8 cellular contexts compared by ENCODE assay signal in genomic region chr19:2291185-2291751, GRCh38. TPM values are rescaled to one million over a fixed set of nuclear protein-coding genes. Genes with fewer than 3 reads are reported as not detected.
DNase-seq lines count a peak whose midpoint lies in the region; ATAC-seq and TF ChIP-seq lines count a peak whose summit lies in the region.

No MANE protein-coding gene starts in this region.

- peaks cover 4 to 26% of the 10 kb centered on the region in 2 experiments; a peak in 1 of 4 replicates for H3K4me1 ChIP-seq in SK-N-SH (ENCODE audit: control insufficient read depth in 1 of 2, insufficient read depth in 2 of 2, low read depth in 1 of 2, low read length in 1 of 2)
- no peaks in the 10 kb centered on the region for H3K4me1 ChIP-seq in RWPE2 (ENCODE audit: insufficient read depth, poor library complexity, severe bottlenecking)
- no peaks in the 10 kb centered on the region; the same call in 1 of the 2 replicates for H3K4me1 ChIP-seq in iPS-20b (ENCODE audit: insufficient read depth, low read length)

- H3K4me3 ChIP-seq in SK-N-SH (ENCODE audit: low read depth in 2 of 2, low read length in 1 of 2) (peak overlapping the region in 1 of 2 experiments; percentile 12; a peak in 2 of 4 replicates), RWPE2 (ENCODE audit: severe bottlenecking) (no peak overlapping the region), iPS-20b (ENCODE audit: low read length) (peak overlapping the region; percentile 58)

- no peak overlapping the region for H3K9ac ChIP-seq in SK-N-SH
- no peak overlapping the region for H3K9ac ChIP-seq in iPS-20b (ENCODE audit: low read depth, low read length)

- H3K9me2 ChIP-seq in SK-N-SH, result no peaks in the 10 kb centered on the region

- ATAC-seq in SK-N-SH treated with all-trans-retinoic acid at 6 μM for 48 hours (no peak), RWPE2 (ENCODE audit: low read depth) (no peak), GM19455 (IDR thresholded peaks at IDR 0.05; ENCODE audit: unreplicated experiment) (no peak)
- no peak for ATAC-seq in stimulated activated naive B cell treated with anti-CD40 and anti-IgM and Interleukin-4, amounts not matched to agents 10 μg/mL and 1 μg/mL and 100 μg/mL, for 72 hours (replicated peaks)

- no peak for TF ChIP-seq EP300 in SK-N-SH (IDR thresholded peaks at IDR 0.05; ENCODE audit: borderline replicate concordance in 1 of 2, low read depth in 1 of 2, low read length in 1 of 2)

- H3K79me2 ChIP-seq in SK-N-SH (ENCODE audit: insufficient read depth), result no peaks in the 10 kb centered on the region

- H3K27ac Mint-ChIP-seq in stimulated activated naive B cell treated with anti-CD40 and anti-IgM and Interleukin-4, amounts not matched to agents 10 μg/mL and 1 μg/mL and 100 μg/mL, for 72 hours, result no peak overlapping the region

- POLR2A ChIA-PET in SK-N-SH (lab: Yijun Ruan, JAX), result interaction anchor here (0.8 to 1.0 kb wide), 3 partner anchors 9 to 21 kb away, joined by 3 to 4 read pairs (median 3); partner anchors contain the start of gene PEAK3

- DNase-seq in SK-N-SH (peak; percentile 84), RWPE2 (ENCODE audit: low spot score) (peak; percentile 57), KG1 (lab: John Stamatoyannopoulos, UW) (no peak), SHP77 treated with DMSO at 0.1 percent for 48 hours (lab: John Stamatoyannopoulos, UW) (no peak)
- no peak for DNase-seq in stimulated activated naive B cell treated with anti-CD40 and anti-IgM and Interleukin-4, amounts not matched to agents 10 μg/mL and 1 μg/mL and 100 μg/mL, for 72 hours

- no peak overlapping the region for H3K27ac ChIP-seq in SK-N-SH (ENCODE audit: low read depth in 2 of 2, low read length in 1 of 2)
- no peak overlapping the region for H3K27ac ChIP-seq in RWPE2 (ENCODE audit: poor library complexity, severe bottlenecking)
- no peak overlapping the region for H3K27ac ChIP-seq in iPS-20b (ENCODE audit: low read length)

- no peak overlapping the region for H2AFZ ChIP-seq in SK-N-SH (ENCODE audit: low read depth)

- H3K27me3 ChIP-seq in SK-N-SH (ENCODE audit: insufficient read depth) (peaks cover 37% of the 10 kb centered on the region), RWPE2 (ENCODE audit: insufficient read depth, poor library complexity, severe bottlenecking) (peaks cover 46% of the 10 kb centered on the region), iPS-20b (ENCODE audit: insufficient read depth, low read length) (peaks cover 99% of the 10 kb centered on the region)

- H3F3A ChIP-seq in SK-N-SH (replicated peaks; ENCODE audit: insufficient read depth), result peaks cover 25% of the 10 kb centered on the region

- H3K9me3 ChIP-seq in SK-N-SH (no peaks in the 10 kb centered on the region), RWPE2 (ENCODE audit: severe bottlenecking) (no peaks in the 10 kb centered on the region), iPS-20b (ENCODE audit: insufficient read depth, low read depth, low read length) (no peaks in the 10 kb centered on the region; the same call in 1 of the 2 replicates)

- TF ChIP-seq CTCF in SK-N-SH (IDR thresholded peaks at IDR 0.05) (no peak), RWPE2 (IDR thresholded peaks at IDR 0.05; ENCODE audit: poor library complexity, severe bottlenecking) (no peak)

- CTCF ChIA-PET in SK-N-SH (lab: Yijun Ruan, JAX), result interaction anchor here (0.6 to 3.3 kb wide), 10 partner anchors 9 to 313 kb away, joined by 3 to 21 read pairs (median 6); partner anchors contain the start of gene LINGO3

- H3K36me3 Mint-ChIP-seq in stimulated activated naive B cell treated with anti-CD40 and anti-IgM and Interleukin-4, amounts not matched to agents 10 μg/mL and 1 μg/mL and 100 μg/mL, for 72 hours, result peaks cover 21 to 22% of the 10 kb centered on the region in 2 donors

- H3K4me3 Mint-ChIP-seq in stimulated activated naive B cell treated with anti-CD40 and anti-IgM and Interleukin-4, amounts not matched to agents 10 μg/mL and 1 μg/mL and 100 μg/mL, for 72 hours, result peak overlapping the region; percentile 82 to 87

- no peaks in the 10 kb centered on the region for H3K9me3 Mint-ChIP-seq in stimulated activated naive B cell treated with anti-CD40 and anti-IgM and Interleukin-4, amounts not matched to agents 10 μg/mL and 1 μg/mL and 100 μg/mL, for 72 hours

- 10% methylated on average over 2 of the region's 67 CpGs for WGBS in SK-N-SH (ENCODE audit: low lambda C conversion rate)

- H3K36me3 ChIP-seq in SK-N-SH (replicated peaks in 1 of 2; ENCODE audit: control insufficient read depth in 1 of 2, insufficient read depth in 2 of 2, low read length in 1 of 2) (no peaks in the 10 kb centered on the region), RWPE2 (ENCODE audit: low read depth) (no peaks in the 10 kb centered on the region), iPS-20b (ENCODE audit: insufficient read depth, low read depth, low read length) (no peaks in the 10 kb centered on the region)

- peaks cover 16% of the 10 kb centered on the region; the same call in 1 of the 2 replicates for H4K20me1 ChIP-seq in SK-N-SH (ENCODE audit: insufficient read depth)

- peak overlapping the region; percentile 66; the same call in 1 of the 2 replicates for H3K4me2 ChIP-seq in SK-N-SH

- peaks cover 50 to 81% of the 10 kb centered on the region in 2 donors for H3K4me1 Mint-ChIP-seq in stimulated activated naive B cell treated with anti-CD40 and anti-IgM and Interleukin-4, amounts not matched to agents 10 μg/mL and 1 μg/mL and 100 μg/mL, for 72 hours

- no peaks in the 10 kb centered on the region for H3K27me3 Mint-ChIP-seq in stimulated activated naive B cell treated with anti-CD40 and anti-IgM and Interleukin-4, amounts not matched to agents 10 μg/mL and 1 μg/mL and 100 μg/mL, for 72 hours

- no peak for TF ChIP-seq RAD21 in SK-N-SH (IDR thresholded peaks at IDR 0.05; ENCODE audit: low read length)

TF ChIP-seq in SK-N-SH, 30 proteins besides CTCF, POLR2A, EP300 and RAD21 (continues in another document):
- TF ChIP-seq MXI1 (IDR thresholded peaks at IDR 0.05; ENCODE audit: low read depth, low read length), result peak; percentile 83
- TF ChIP-seq JUND (IDR thresholded peaks at IDR 0.05), result no peak
- no peak for TF ChIP-seq NFIC (IDR thresholded peaks at IDR 0.05; ENCODE audit: borderline replicate concordance)
- TF ChIP-seq RFX5 (IDR thresholded peaks at IDR 0.05; ENCODE audit: low read length), result no peak
- TF ChIP-seq ZBTB33 (IDR thresholded peaks at IDR 0.05; ENCODE audit: borderline replicate concordance, low read depth), result no peak
- TF ChIP-seq MEF2A (IDR thresholded peaks at IDR 0.05; ENCODE audit: borderline replicate concordance, low read depth), result no peak
- TF ChIP-seq YY1 (IDR thresholded peaks at IDR 0.05; ENCODE audit: low read depth), result no peak

TF ChIP-seq in SK-N-SH treated with all-trans-retinoic acid at 6 μM for 48 hours, 23 proteins besides CTCF, POLR2A, EP300 and RAD21:
- TF ChIP-seq CSRNP3 (CRISPR knock-in tag; IDR thresholded peaks at IDR 0.05), result no peak
- TF ChIP-seq POU6F1 (CRISPR knock-in tag; IDR thresholded peaks at IDR 0.05; ENCODE audit: borderline replicate concordance, low read depth), result no peak
- no peak for TF ChIP-seq RARB (CRISPR knock-in tag; IDR thresholded peaks at IDR 0.05)

RNA-seq across cellular contexts. Expression of gene PEAK3, which starts 9.3 kb away (rescaled TPM):
- not detected in 2 replicates for polyA plus RNA-seq in SK-N-SH (2012; rRNA removed)
- polyA plus RNA-seq in SK-N-SH (2012; cell fraction: cytosol; rRNA removed), result not detected in 2 replicates
- not detected in 2 replicates for polyA plus RNA-seq in SK-N-SH (2012; cell fraction: nucleus; rRNA removed)

RNA-seq across cellular contexts. Expression of gene LINGO3, which starts 16.7 kb away (rescaled TPM):
- polyA plus RNA-seq in SK-N-SH (2012; rRNA removed), result not detected in 2 replicates
- polyA plus RNA-seq in SK-N-SH (2012; cell fraction: cytosol; rRNA removed), result not detected in 2 replicates
- polyA plus RNA-seq in SK-N-SH (2012; cell fraction: nucleus; rRNA removed), result 0.04 TPM in 1 of 2 replicates, not detected in the other

RNA-seq across cellular contexts. Expression of gene JSRP1, which starts 35.1 kb away (rescaled TPM):
- 0.76 and 0.88 TPM in 2 replicates for polyA plus RNA-seq in SK-N-SH (2012; rRNA removed)
- 0.58 and 0.66 TPM in 2 replicates for polyA plus RNA-seq in SK-N-SH (2012; cell fraction: cytosol; rRNA removed)
- polyA plus RNA-seq in SK-N-SH (2012; cell fraction: nucleus; rRNA removed), result 0.75 and 1.8 TPM in 2 replicates

RNA-seq across cellular contexts. Expression of gene LSM7, which starts 37.1 kb away (rescaled TPM):
- 1,077 and 1,193 TPM in 2 replicates for polyA plus RNA-seq in SK-N-SH (2012; rRNA removed)
- 767 and 1,013 TPM in 2 replicates for polyA plus RNA-seq in SK-N-SH (2012; cell fraction: cytosol; rRNA removed)
- 353 and 686 TPM in 2 replicates for polyA plus RNA-seq in SK-N-SH (2012; cell fraction: nucleus; rRNA removed)

RNA-seq across cellular contexts. Expression of gene SPPL2B, which starts 37.2 kb away (rescaled TPM):
- 48.5 and 58.1 TPM in 2 replicates for polyA plus RNA-seq in SK-N-SH (2012; rRNA removed)
- polyA plus RNA-seq in SK-N-SH (2012; cell fraction: cytosol; rRNA removed), result 7.7 and 14.5 TPM in 2 replicates
- polyA plus RNA-seq in SK-N-SH (2012; cell fraction: nucleus; rRNA removed), result 364 and 416 TPM in 2 replicates

Comparison
In these comparisons a context has a peak if more than half of its experiments do, and no peak if none do; other contexts are left out.
1. DNase-seq: peak in SK-N-SH (single experiment) and RWPE2 (single experiment); none in stimulated activated naive B cell treated with anti-CD40 and anti-IgM and Interleukin-4, amounts not matched to agents 10 μg/mL and 1 μg/mL and 100 μg/mL, for 72 hours (single experiment), KG1 (single experiment) and SHP77 treated with DMSO at 0.1 percent for 48 hours (single experiment).